In genomic region chr20:36454664-36455427, GRCh38 we compare ENCODE assay signal across 11 cellular contexts.
A peak's percentile ranks its signal among the peaks of the same experiment; 100 is the strongest.
DNase-seq lines count a peak whose midpoint lies in the region; ATAC-seq and TF ChIP-seq lines count a peak whose summit lies in the region.
"Had no signal": no experiment of that assay in that cellular context is flagged by ENCODE, and none has a peak within 500 bp of the region (broad histone marks: within the 10 kb centered on the region; RNA-seq: fewer than 3 reads in every experiment).

No MANE protein-coding gene starts in this region.

- H3K4me2 ChIP-seq in SK-N-SH = peak overlapping the region; percentile 47
- H3K4me2 ChIP-seq in osteoblast (ENCODE audit: insufficient read depth, low read length) = no peak overlapping the region

- DNase-seq in Ammon's horn (ENCODE audit: low spot score) = peak; percentile 62
- DNase-seq in SK-N-SH = no peak
- peak; percentile 55 for DNase-seq in left ventricle myocardium superior
- DNase-seq in osteoblast (ENCODE audit: insufficient read length, low spot score, missing footprints) = no peak
- DNase-seq in activated T-cell treated with anti-CD3 and anti-CD28 coated beads, Interleukin-2, amount 50 U/mL, for 24 hours = no peak
- no peak for DNase-seq in H4 (ENCODE audit: low spot score)
- no peak for DNase-seq in stimulated activated naive CD4-positive, alpha-beta T cell treated with Interleukin-2 at 50 U/mL for 16 hours (lab: John Stamatoyannopoulos, UW)
- DNase-seq in RKO (ENCODE audit: low spot score) = no peak
- DNase-seq: AML-193, NCI-H1048, ovary had no signal

- no peaks in the 10 kb centered on the region for H3F3A ChIP-seq in SK-N-SH (replicated peaks; ENCODE audit: insufficient read depth)

- H4K20me1 ChIP-seq in SK-N-SH (ENCODE audit: insufficient read depth) (no peaks in the 10 kb centered on the region), osteoblast (ENCODE audit: insufficient read depth, low read length) (peaks cover 3% of the 10 kb centered on the region)

- WGBS in SK-N-SH (ENCODE audit: low lambda C conversion rate) = 44% methylated on average over 8 of the region's 10 CpGs

- H3K4me3 ChIP-seq in SK-N-SH (ENCODE audit: low read depth in 2 of 2, low read length in 1 of 2) (no peak overlapping the region), osteoblast (ENCODE audit: insufficient read depth, low read length) (no peak overlapping the region)
- H3K4me3 ChIP-seq: ovary had no signal

- no peak for TF ChIP-seq CTCF in SK-N-SH (IDR thresholded peaks at IDR 0.05)
- TF ChIP-seq CTCF in osteoblast (IDR thresholded peaks at IDR 0.05; ENCODE audit: extremely low read depth, low read depth, low read length) = no peak

- no peaks in the 10 kb centered on the region for H3K36me3 Mint-ChIP-seq in activated T-cell treated with anti-CD3 and anti-CD28 coated beads, Interleukin-2, amount 50 U/mL, for 24 hours (ENCODE audit: low read depth)

- POLR2A ChIA-PET in SK-N-SH (lab: Yijun Ruan, JAX) = no interaction called here

- H3K36me3 ChIP-seq in SK-N-SH (replicated peaks in 1 of 2; ENCODE audit: control insufficient read depth in 1 of 2, insufficient read depth in 2 of 2, low read length in 1 of 2) (no peaks in the 10 kb centered on the region), osteoblast (ENCODE audit: insufficient read depth, low read length) (no peaks in the 10 kb centered on the region)
- H3K36me3 ChIP-seq: ovary had no signal

- H3K27me3 ChIP-seq in SK-N-SH (ENCODE audit: insufficient read depth) (no peaks in the 10 kb centered on the region), osteoblast (ENCODE audit: insufficient read depth, low read length) (no peaks in the 10 kb centered on the region)
- H3K27me3 ChIP-seq: ovary had no signal

- H3K79me2 ChIP-seq in SK-N-SH (ENCODE audit: insufficient read depth) = no peaks in the 10 kb centered on the region
- H3K79me2 ChIP-seq in osteoblast (ENCODE audit: insufficient read depth, low read length) = no peaks in the 10 kb centered on the region

- H3K9ac ChIP-seq in SK-N-SH = no peak overlapping the region

- H3K27me3 Mint-ChIP-seq in activated T-cell treated with anti-CD3 and anti-CD28 coated beads, Interleukin-2, amount 50 U/mL, for 24 hours = no peaks in the 10 kb centered on the region

- no peak overlapping the region for H3K4me3 Mint-ChIP-seq in activated T-cell treated with anti-CD3 and anti-CD28 coated beads, Interleukin-2, amount 50 U/mL, for 24 hours

- H3K9me3 Mint-ChIP-seq in activated T-cell treated with anti-CD3 and anti-CD28 coated beads, Interleukin-2, amount 50 U/mL, for 24 hours = no peaks in the 10 kb centered on the region

- no peak for TF ChIP-seq EP300 in SK-N-SH (IDR thresholded peaks at IDR 0.05; ENCODE audit: borderline replicate concordance in 1 of 2, low read depth in 1 of 2, low read length in 1 of 2)

- peaks cover 0 to 6% of the 10 kb centered on the region in 2 experiments; a peak in 1 of 4 replicates for H3K4me1 ChIP-seq in SK-N-SH (ENCODE audit: control insufficient read depth in 1 of 2, insufficient read depth in 2 of 2, low read depth in 1 of 2, low read length in 1 of 2)
- H3K4me1 ChIP-seq in osteoblast (ENCODE audit: insufficient read depth, low read length) = peaks cover 6% of the 10 kb centered on the region

- H3K27ac ChIP-seq in SK-N-SH (ENCODE audit: low read depth in 2 of 2, low read length in 1 of 2) (no peak overlapping the region), osteoblast (ENCODE audit: low read depth, low read length) (no peak overlapping the region)
- H3K27ac ChIP-seq: ovary had no signal

- intact Hi-C loops in left ventricle myocardium superior (cut with micrococcal nuclease) = no loop called here

- H2AFZ ChIP-seq in SK-N-SH (ENCODE audit: low read depth) (no peak overlapping the region), osteoblast (ENCODE audit: low read length) (peak overlapping the region; percentile 41)

- H3K9me2 ChIP-seq in SK-N-SH = no peaks in the 10 kb centered on the region

- TF ChIP-seq RAD21 in SK-N-SH (IDR thresholded peaks at IDR 0.05; ENCODE audit: low read length) = no peak

- CTCF ChIA-PET in SK-N-SH (lab: Yijun Ruan, JAX) = interaction anchor here (1.4 to 3.3 kb wide), 3 partner anchors 9 to 252 kb away, joined by 4 to 19 read pairs (median 9); no protein-coding TSS in a partner anchor

- H3K27ac Mint-ChIP-seq in activated T-cell treated with anti-CD3 and anti-CD28 coated beads, Interleukin-2, amount 50 U/mL, for 24 hours = no peak overlapping the region

- H3K9me3 ChIP-seq in SK-N-SH (no peaks in the 10 kb centered on the region), osteoblast (ENCODE audit: low read depth, low read length) (no peaks in the 10 kb centered on the region)
- H3K9me3 ChIP-seq: ovary had no signal

- no peaks in the 10 kb centered on the region for H3K4me1 Mint-ChIP-seq in activated T-cell treated with anti-CD3 and anti-CD28 coated beads, Interleukin-2, amount 50 U/mL, for 24 hours (ENCODE audit: low read depth)

- peak; percentile 86 for ATAC-seq in left ventricle myocardium superior

TF ChIP-seq in SK-N-SH, 30 proteins besides CTCF, POLR2A, EP300 and RAD21:
- TF ChIP-seq MXI1 (IDR thresholded peaks at IDR 0.05; ENCODE audit: low read depth, low read length) (peak; percentile 25; the same call in 1 of the 2 replicates), PBX3 (IDR thresholded peaks at IDR 0.05) (peak; percentile 5; the same call in 1 of the 2 replicates), CHD2 (IDR thresholded peaks at IDR 0.05; ENCODE audit: low read length, partially characterized antibody) (no peak)

Comparison
In these comparisons a context has a peak if more than half of its experiments do, and no peak if none do; other contexts are left out.
1. DNase-seq: peak in Ammon's horn (single experiment) and left ventricle myocardium superior (single experiment); none in SK-N-SH (single experiment), osteoblast (single experiment), activated T-cell treated with anti-CD3 and anti-CD28 coated beads, Interleukin-2, amount 50 U/mL, for 24 hours (single experiment), H4 (single experiment), stimulated activated naive CD4-positive, alpha-beta T cell treated with Interleukin-2 at 50 U/mL for 16 hours (single experiment) and RKO (single experiment).